ENCODE assay signal across 9 cellular contexts in genomic region chr3:21752749-21753347, GRCh38. TPM values are rescaled to one million over a fixed set of nuclear protein-coding genes. Genes with fewer than 3 reads are reported as not detected.
A peak's percentile ranks its signal among the peaks of the same experiment; 100 is the strongest.
DNase-seq lines count a peak whose midpoint lies in the region; TF ChIP-seq lines count a peak whose summit lies in the region.
"Had no signal": no experiment of that assay in that cellular context is flagged by ENCODE, and none has a peak within 500 bp of the region (broad histone marks: within the 10 kb centered on the region; RNA-seq: fewer than 3 reads in every experiment).

No MANE protein-coding gene starts in this region.

- WGBS in mesendoderm (ENCODE audit: extremely low coverage, insufficient coverage, low lambda C conversion rate) = no CpG with 5 or more reads among the region's 3 CpGs

- no peaks in the 10 kb centered on the region for H3K36me3 Mint-ChIP-seq in activated T-helper 2 cell treated with anti-CD3 and anti-CD28 coated beads, Interferon-gamma antibody, Interleukin-2, Interleukin-4, amounts not matched to agents 10 μg/mL and 5 μg/mL and 100 μg/mL, durations not matched to agents 14 hours and 24 hours and 36 hours (ENCODE audit: low read depth)

- DNase-seq in NCI-H2081 (lab: John Stamatoyannopoulos, UW) (peak; percentile 2 to 27), NCI-H2081 treated with DMSO at 0.1 percent for 48 hours (lab: John Stamatoyannopoulos, UW) (no peak), NCI-H226 (peak; percentile 54), coronary artery (ENCODE audit: low spot score) (no peak), mesendoderm (peak; percentile 73), KG1 (lab: John Stamatoyannopoulos, UW) (no peak)
- no peak for DNase-seq in central memory CD4-positive, alpha-beta T cell
- no peak for DNase-seq in activated T-helper 2 cell treated with anti-CD3 and anti-CD28 coated beads, Interferon-gamma antibody, Interleukin-2, Interleukin-4, amounts not matched to agents 10 μg/mL and 5 μg/mL and 100 μg/mL, durations not matched to agents 14 hours and 24 hours and 36 hours (ENCODE audit: low spot score)

- no peak overlapping the region for H2AK5ac ChIP-seq in mesendoderm (ENCODE audit: low read length)

- H3K18ac ChIP-seq in mesendoderm (ENCODE audit: low read length) = no peak overlapping the region

- no peaks in the 10 kb centered on the region for H3K4me1 Mint-ChIP-seq in activated T-helper 2 cell treated with anti-CD3 and anti-CD28 coated beads, Interferon-gamma antibody, Interleukin-2, Interleukin-4, amounts not matched to agents 10 μg/mL and 5 μg/mL and 100 μg/mL, durations not matched to agents 14 hours and 24 hours and 36 hours (ENCODE audit: low read depth)

- H2BK120ac ChIP-seq in mesendoderm (ENCODE audit: low read depth, low read length) = no peak overlapping the region

- no peaks in the 10 kb centered on the region for H3K79me2 ChIP-seq in mesendoderm (ENCODE audit: control insufficient read depth, insufficient read depth, low read length)

- no peak overlapping the region for H2BK5ac ChIP-seq in mesendoderm (ENCODE audit: low read length)

- H3K56ac ChIP-seq in mesendoderm (ENCODE audit: low read length) = no peak overlapping the region

- no peaks in the 10 kb centered on the region for H3K79me1 ChIP-seq in mesendoderm (ENCODE audit: low read length)

- no peaks in the 10 kb centered on the region for H3K27me3 ChIP-seq in mesendoderm (ENCODE audit: insufficient read depth, low read length, poor library complexity)

- no peak overlapping the region for H3K23ac ChIP-seq in mesendoderm (ENCODE audit: low read length)

- no peak overlapping the region for H3K4me2 ChIP-seq in mesendoderm (ENCODE audit: low read length)

- H2BK15ac ChIP-seq in mesendoderm (replicated peaks; ENCODE audit: low read depth) = no peak overlapping the region

- peaks cover 7% of the 10 kb centered on the region for H3K9me3 Mint-ChIP-seq in activated T-helper 2 cell treated with anti-CD3 and anti-CD28 coated beads, Interferon-gamma antibody, Interleukin-2, Interleukin-4, amounts not matched to agents 10 μg/mL and 5 μg/mL and 100 μg/mL, durations not matched to agents 14 hours and 24 hours and 36 hours

- H3K4me3 ChIP-seq in coronary artery (no peak overlapping the region), mesendoderm (ENCODE audit: low read length) (no peak overlapping the region)

- H3K27ac Mint-ChIP-seq in activated T-helper 2 cell treated with anti-CD3 and anti-CD28 coated beads, Interferon-gamma antibody, Interleukin-2, Interleukin-4, amounts not matched to agents 10 μg/mL and 5 μg/mL and 100 μg/mL, durations not matched to agents 14 hours and 24 hours and 36 hours = no peak overlapping the region

- no peaks in the 10 kb centered on the region for H3K4me1 ChIP-seq in mesendoderm (ENCODE audit: control insufficient read depth, low read depth, low read length)

- H4K8ac ChIP-seq in mesendoderm (ENCODE audit: low read depth, low read length) = no peak overlapping the region

- no peak overlapping the region for H3K9ac ChIP-seq in mesendoderm (ENCODE audit: low read length)

- H4K5ac ChIP-seq in mesendoderm (ENCODE audit: low read length) = no peak overlapping the region

- no peak overlapping the region for H3K4ac ChIP-seq in mesendoderm (ENCODE audit: low read depth, low read length)

- peaks cover 2% of the 10 kb centered on the region for H3K27me3 Mint-ChIP-seq in activated T-helper 2 cell treated with anti-CD3 and anti-CD28 coated beads, Interferon-gamma antibody, Interleukin-2, Interleukin-4, amounts not matched to agents 10 μg/mL and 5 μg/mL and 100 μg/mL, durations not matched to agents 14 hours and 24 hours and 36 hours (ENCODE audit: low read depth)

- no peak overlapping the region for H3K27ac ChIP-seq in coronary artery
- no peak overlapping the region for H3K27ac ChIP-seq in mesendoderm (ENCODE audit: low read depth, low read length)
- H3K27ac ChIP-seq: neutrophil had no signal

- TF ChIP-seq CTCF in coronary artery (IDR thresholded peaks at IDR 0.05) = peak; percentile 38

- intact Hi-C loops in activated T-helper 2 cell treated with anti-CD3 and anti-CD28 coated beads, Interferon-gamma antibody, Interleukin-2, Interleukin-4, amounts not matched to agents 10 μg/mL and 5 μg/mL and 100 μg/mL, durations not matched to agents 14 hours and 24 hours and 36 hours (cut with micrococcal nuclease) = no loop called here

- H3K36me3 ChIP-seq in mesendoderm (ENCODE audit: control insufficient read depth, insufficient read depth, low read length) = no peaks in the 10 kb centered on the region
- H3K36me3 ChIP-seq: neutrophil had no signal

- no peak overlapping the region for H3K4me3 Mint-ChIP-seq in activated T-helper 2 cell treated with anti-CD3 and anti-CD28 coated beads, Interferon-gamma antibody, Interleukin-2, Interleukin-4, amounts not matched to agents 10 μg/mL and 5 μg/mL and 100 μg/mL, durations not matched to agents 14 hours and 24 hours and 36 hours (ENCODE audit: low read depth)

RNA-seq across cellular contexts. Expression of gene ZNF385D, which starts 1.8 kb away (rescaled TPM):
- 9.2 TPM for polyA plus RNA-seq in mesendoderm (2013, experiment 1 of 2)
- polyA plus RNA-seq in mesendoderm (2013, experiment 2 of 2) = 9.1 TPM
- total RNA-seq in activated T-helper 2 cell treated with anti-CD3 and anti-CD28 coated beads, Interferon-gamma antibody, Interleukin-2, Interleukin-4, amounts not matched to agents 10 μg/mL and 5 μg/mL and 100 μg/mL, durations not matched to agents 14 hours and 24 hours and 36 hours = not detected in 2 replicates

Comparison
In these comparisons a context has a peak if more than half of its experiments do, and no peak if none do; other contexts are left out.
1. DNase-seq: peak in NCI-H2081 (2 of 2), NCI-H226 (single experiment) and mesendoderm (single experiment); none in NCI-H2081 treated with DMSO at 0.1 percent for 48 hours (single experiment), coronary artery (single experiment), central memory CD4-positive, alpha-beta T cell (single experiment), KG1 (single experiment) and activated T-helper 2 cell treated with anti-CD3 and anti-CD28 coated beads, Interferon-gamma antibody, Interleukin-2, Interleukin-4, amounts not matched to agents 10 μg/mL and 5 μg/mL and 100 μg/mL, durations not matched to agents 14 hours and 24 hours and 36 hours (single experiment).